ENCODE assay signal across 18 cellular contexts in the genomic region with DNA sequence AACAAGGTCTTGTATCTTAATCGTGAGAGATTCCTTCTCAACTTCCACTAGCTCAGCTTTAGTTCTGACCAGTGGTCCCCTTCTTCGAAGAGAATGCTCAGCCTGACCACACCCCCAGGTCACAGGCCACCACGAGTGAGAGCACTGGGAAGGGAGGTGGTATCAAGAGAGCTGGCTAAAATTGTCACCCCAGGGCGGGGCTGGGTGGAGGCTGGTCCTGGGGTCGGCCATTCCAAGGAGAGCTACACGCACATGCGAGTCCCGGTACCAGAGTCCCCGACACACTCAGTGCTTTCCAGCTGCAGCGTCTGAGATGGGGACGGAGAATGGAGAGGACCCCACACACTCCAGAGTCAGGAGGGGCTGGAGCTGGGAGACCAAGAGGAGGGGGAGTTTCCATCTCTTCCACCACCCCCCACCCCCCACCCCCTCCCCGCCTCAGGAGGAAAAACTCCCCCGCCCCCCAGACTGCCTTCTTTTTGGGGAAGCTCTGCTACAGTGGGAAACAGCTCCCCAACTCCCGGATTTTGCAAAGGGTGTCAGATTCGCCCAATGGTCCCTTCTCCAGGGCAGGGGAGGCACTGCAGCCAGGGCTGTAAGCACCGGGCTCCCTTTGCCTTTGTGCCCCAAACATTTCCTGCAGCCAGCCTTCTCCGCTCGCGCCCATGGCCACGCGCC. TPM values are rescaled to one million over a fixed set of nuclear protein-coding genes. Genes with fewer than 3 reads are reported as not detected.
DNase-seq lines count a peak whose midpoint lies in the region; ATAC-seq and TF ChIP-seq lines count a peak whose summit lies in the region.
"Had no signal": no experiment of that assay in that cellular context is flagged by ENCODE, and none has a peak within 500 bp of the region (broad histone marks: within the 10 kb centered on the region; RNA-seq: fewer than 3 reads in every experiment).

No MANE protein-coding gene starts in this region.

- no peaks in the 10 kb centered on the region for H3K36me3 ChIP-seq in CD4-positive, CD25-positive, alpha-beta regulatory T cell (ENCODE audit: control insufficient read depth, insufficient read depth, low read length)
- no peaks in the 10 kb centered on the region for H3K36me3 ChIP-seq in HUES6 (ENCODE audit: control insufficient read depth, insufficient read depth, low read length)
- H3K36me3 ChIP-seq in osteoblast (ENCODE audit: insufficient read depth, low read length): no peaks in the 10 kb centered on the region
- H3K36me3 ChIP-seq in body of pancreas (replicated peaks in 1 of 2; ENCODE audit: insufficient read depth in 1 of 2, low read depth in 2 of 2): no peaks in the 10 kb centered on the region
- H3K36me3 ChIP-seq: esophagus squamous epithelium had no signal

- no peaks in the 10 kb centered on the region for H3K9me3 ChIP-seq in CD4-positive, CD25-positive, alpha-beta regulatory T cell (ENCODE audit: control insufficient read depth in 2 of 2, low read length in 2 of 2)
- H3K9me3 ChIP-seq in HUES6 (ENCODE audit: control insufficient read depth, insufficient read depth, low read depth, low read length) (no peaks in the 10 kb centered on the region), osteoblast (ENCODE audit: low read depth, low read length) (no peaks in the 10 kb centered on the region), body of pancreas (no peaks in the 10 kb centered on the region)
- H3K9me3 ChIP-seq: esophagus squamous epithelium, psoas muscle had no signal

- DNase-seq in CD4-positive, CD25-positive, alpha-beta regulatory T cell: no peak
- DNase-seq in glutamatergic neuron: no peak
- DNase-seq in osteoblast (ENCODE audit: insufficient read length, low spot score, missing footprints): peak; percentile 79
- DNase-seq in UCSD-AML1 (lab: John Stamatoyannopoulos, UW; ENCODE audit: unreplicated experiment): no peak
- no peak for DNase-seq in body of pancreas
- DNase-seq: activated effector memory CD4-positive, alpha-beta T cell treated with anti-CD3 and anti-CD28 coated beads, Interleukin-2, amount 50 U/mL, for 16 hours; esophagus squamous epithelium; head of caudate nucleus; left cardiac atrium; NCI-H2029; NCI-H524 treated with DMSO at 0.1 percent for 48 hours; PC-3; psoas muscle; stimulated activated CD4-positive, alpha-beta T cell treated with anti-CD3 and anti-CD28 coated beads, Interleukin-15, amount 100 ng/mL, for 24 hours had no signal

- peaks cover 21% of the 10 kb centered on the region for H3K27me3 ChIP-seq in CD4-positive, CD25-positive, alpha-beta regulatory T cell (ENCODE audit: control insufficient read depth, insufficient read depth, low read length)
- H3K27me3 ChIP-seq in HUES6 (ENCODE audit: control insufficient read depth, insufficient read depth, low read length): peaks cover 69% of the 10 kb centered on the region
- H3K27me3 ChIP-seq in osteoblast (ENCODE audit: insufficient read depth, low read length): peaks cover 46% of the 10 kb centered on the region
- H3K27me3 ChIP-seq in body of pancreas: peaks cover 0 to 23% of the 10 kb centered on the region in 2 donors

- H3K9ac ChIP-seq in HUES6 (ENCODE audit: low read length): no peak overlapping the region

- H3K9me3 Mint-ChIP-seq in CD4-positive, CD25-positive, alpha-beta regulatory T cell: peaks cover 0 to 4% (median 0%) of the 10 kb centered on the region in 7 donors
- peaks cover 1% of the 10 kb centered on the region for H3K9me3 Mint-ChIP-seq in glutamatergic neuron (ENCODE audit: unreplicated experiment)

- no peak overlapping the region for H3K4me2 ChIP-seq in osteoblast (ENCODE audit: insufficient read depth, low read length)

- H3K4me3 ChIP-seq in CD4-positive, CD25-positive, alpha-beta regulatory T cell (ENCODE audit: low read depth, low read length): no peak overlapping the region
- H3K4me3 ChIP-seq in HUES6 (ENCODE audit: low read depth, low read length) (peak overlapping the region; percentile 46), osteoblast (ENCODE audit: insufficient read depth, low read length) (no peak overlapping the region), body of pancreas (no peak overlapping the region)
- H3K4me3 ChIP-seq: psoas muscle had no signal

- H3K4me1 Mint-ChIP-seq in CD4-positive, CD25-positive, alpha-beta regulatory T cell: peaks cover 0 to 39% (median 13%) of the 10 kb centered on the region in 4 donors
- H3K4me1 Mint-ChIP-seq in glutamatergic neuron (ENCODE audit: low read depth, unreplicated experiment): peaks cover 2% of the 10 kb centered on the region

- H3K27ac Mint-ChIP-seq in CD4-positive, CD25-positive, alpha-beta regulatory T cell: no peak overlapping the region
- no peak overlapping the region for H3K27ac Mint-ChIP-seq in glutamatergic neuron (ENCODE audit: unreplicated experiment)

- no peaks in the 10 kb centered on the region for H3K36me3 Mint-ChIP-seq in CD4-positive, CD25-positive, alpha-beta regulatory T cell
- no peaks in the 10 kb centered on the region for H3K36me3 Mint-ChIP-seq in glutamatergic neuron (ENCODE audit: unreplicated experiment)

- no peak overlapping the region for H3K27ac ChIP-seq in CD4-positive, CD25-positive, alpha-beta regulatory T cell (ENCODE audit: insufficient read depth, low read length, poor library complexity, severe bottlenecking)
- H3K27ac ChIP-seq in HUES6 (ENCODE audit: low read depth, low read length) (no peak overlapping the region), osteoblast (ENCODE audit: low read depth, low read length) (no peak overlapping the region), body of pancreas (no peak overlapping the region)
- H3K27ac ChIP-seq: esophagus squamous epithelium, psoas muscle had no signal

- TF ChIP-seq CTCF in glutamatergic neuron (IDR thresholded peaks at IDR 0.05; ENCODE audit: partially characterized antibody, unreplicated experiment) (no peak), osteoblast (IDR thresholded peaks at IDR 0.05; ENCODE audit: extremely low read depth, low read depth, low read length) (no peak), body of pancreas (IDR thresholded peaks at IDR 0.05) (no peak)

- 13 to 30% methylated on average over 7 to 20 of the region's 21 CpGs for WGBS in body of pancreas, 2 donors

- H3K4me1 ChIP-seq in CD4-positive, CD25-positive, alpha-beta regulatory T cell (ENCODE audit: control insufficient read depth, insufficient read depth, low read length, poor library complexity, severe bottlenecking): peaks cover 36% of the 10 kb centered on the region
- H3K4me1 ChIP-seq in HUES6 (ENCODE audit: control insufficient read depth, insufficient read depth, low read length) (peaks cover 33% of the 10 kb centered on the region), osteoblast (ENCODE audit: insufficient read depth, low read length) (peaks cover 8% of the 10 kb centered on the region), body of pancreas (peaks cover 26% of the 10 kb centered on the region)

- ATAC-seq in CD4-positive, CD25-positive, alpha-beta regulatory T cell (ENCODE audit: low read depth in 2 of 2): no peak
- ATAC-seq in body of pancreas: no peak
- ATAC-seq in GM21717 (IDR thresholded peaks at IDR 0.05; ENCODE audit: unreplicated experiment): no peak
- no peak for ATAC-seq in HG02759 (IDR thresholded peaks at IDR 0.05; ENCODE audit: unreplicated experiment)
- ATAC-seq: left cardiac atrium, PC-3, psoas muscle had no signal

- H4K20me1 ChIP-seq in osteoblast (ENCODE audit: insufficient read depth, low read length): no peaks in the 10 kb centered on the region

- H3K4me3 Mint-ChIP-seq in CD4-positive, CD25-positive, alpha-beta regulatory T cell: peak overlapping the region; percentile 26 to 76 (median 64)
- peak overlapping the region; percentile 15 for H3K4me3 Mint-ChIP-seq in glutamatergic neuron (ENCODE audit: unreplicated experiment)

- intact Hi-C loops in body of pancreas (cut with DNase I): no loop called here

- H3K27me3 Mint-ChIP-seq in CD4-positive, CD25-positive, alpha-beta regulatory T cell: peaks cover 80% of the 10 kb centered on the region
- H3K27me3 Mint-ChIP-seq in glutamatergic neuron (ENCODE audit: unreplicated experiment): peaks cover 28% of the 10 kb centered on the region

- H3K79me2 ChIP-seq in osteoblast (ENCODE audit: insufficient read depth, low read length): no peaks in the 10 kb centered on the region

- no peak overlapping the region for H2AFZ ChIP-seq in osteoblast (ENCODE audit: low read length)

- TF ChIP-seq POLR2A in body of pancreas (IDR thresholded peaks at IDR 0.05): no peak

RNA-seq across cellular contexts. Expression of gene C1QL1, which starts 1.6 kb away (rescaled TPM):
- total RNA-seq in CD4-positive, CD25-positive, alpha-beta regulatory T cell: not detected
- polyA plus RNA-seq in CD4-positive, CD25-positive, alpha-beta regulatory T cell: not detected
- total RNA-seq in glutamatergic neuron (ENCODE audit: unreplicated experiment) (14.6 TPM), osteoblast (under 0.01 TPM in 1 of 2 replicates, not detected in the other), body of pancreas (1 to 10 TPM; 2.3 to 2.9 TPM)
- total RNA-seq: psoas muscle had no signal

RNA-seq across cellular contexts. Expression of gene KIF18B, which starts 18.9 kb away (rescaled TPM):
- total RNA-seq in CD4-positive, CD25-positive, alpha-beta regulatory T cell: 0.52 TPM
- polyA plus RNA-seq in CD4-positive, CD25-positive, alpha-beta regulatory T cell: under 1 TPM in 3 of 4 donors, not detected in 1; 0.19 to 0.60 (median 0.23) TPM
- 7.4 TPM for total RNA-seq in glutamatergic neuron (ENCODE audit: unreplicated experiment)
- 0.72 and 1.2 TPM in 2 replicates for total RNA-seq in osteoblast
- total RNA-seq in body of pancreas: under 1 TPM in 1 of 2 donors, not detected in 1; 0.26 TPM

RNA-seq across cellular contexts. Expression of gene GFAP, which starts 51.2 kb away (rescaled TPM):
- total RNA-seq in CD4-positive, CD25-positive, alpha-beta regulatory T cell: not detected
- polyA plus RNA-seq in CD4-positive, CD25-positive, alpha-beta regulatory T cell: not detected
- total RNA-seq in glutamatergic neuron (ENCODE audit: unreplicated experiment) (not detected), osteoblast (under 0.01 TPM in 2 replicates), body of pancreas (1 to 10 TPM; 2.0 to 7.0 TPM)
- total RNA-seq: activated CD8-positive, alpha-beta memory T cell treated with anti-CD3 and anti-CD28 coated beads for 36 hours; esophagus squamous epithelium had no signal
